Comparison of ENCODE assay signal across 8 cellular contexts in the genomic region with DNA sequence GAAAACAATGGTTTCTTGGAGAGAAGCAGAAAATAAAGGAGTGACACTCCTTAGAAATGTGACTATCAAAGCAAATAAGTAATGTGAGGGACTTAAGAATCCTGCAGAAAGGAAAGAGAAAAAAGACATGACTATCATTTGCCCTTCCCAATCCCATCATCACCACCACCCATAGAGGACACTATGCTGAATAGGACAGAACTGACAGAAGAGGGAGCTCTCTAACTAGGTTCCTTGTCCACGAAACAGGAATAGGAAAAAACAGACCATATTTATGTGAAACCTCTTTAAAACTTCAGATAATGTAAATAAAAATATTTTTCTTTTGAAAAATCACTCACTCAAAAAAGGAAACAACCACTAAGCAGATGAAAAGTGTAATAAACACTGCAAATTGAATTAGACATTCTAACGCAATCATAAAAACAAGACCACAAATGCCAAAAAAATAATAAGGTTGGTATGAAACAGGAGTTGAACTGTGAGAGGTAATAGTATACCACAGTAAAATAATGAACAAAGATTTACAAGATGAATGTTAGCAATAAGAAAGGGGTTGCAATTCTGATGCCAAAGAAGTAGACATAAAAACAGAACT. TPM values are rescaled to one million over a fixed set of nuclear protein-coding genes. Genes with fewer than 3 reads are reported as not detected.
A peak's percentile ranks its signal among the peaks of the same experiment; 100 is the strongest.
DNase-seq lines count a peak whose midpoint lies in the region; ATAC-seq, FAIRE-seq and TF ChIP-seq lines count a peak whose summit lies in the region.

No MANE protein-coding gene starts in this region.

- TF ChIP-seq POLR2A in body of pancreas (IDR thresholded peaks at IDR 0.05): no peak
- TF ChIP-seq POLR2A in testis (IDR thresholded peaks at IDR 0.05): no peak

- intact Hi-C loops in body of pancreas (cut with DNase I) (loop anchor here (5.0 kb wide), 1 partner anchor 226 kb away; no protein-coding TSS in a partner anchor), testis (cut with DNase I; ENCODE audit: low total_unique reads) (no loop called here)

- TF ChIP-seq CTCF in body of pancreas (IDR thresholded peaks at IDR 0.05): peak; percentile 27 to 84 (median 80)
- peak; percentile 31 to 53 (median 45) for TF ChIP-seq CTCF in testis (IDR thresholded peaks at IDR 0.05)

- H3K4me1 ChIP-seq in body of pancreas (no peaks in the 10 kb centered on the region), testis (no peaks in the 10 kb centered on the region)

- ATAC-seq in body of pancreas: peak; percentile 74

- WGBS in body of pancreas, 2 donors: 42% methylated on average over 2 of the region's 2 CpGs
- 51 to 59% methylated on average over 2 of the region's 2 CpGs for WGBS in testis, 2 donors

- peak; percentile 53 for DNase-seq in AG08396 (ENCODE audit: low spot score)
- no peak for DNase-seq in GM18507 (ENCODE audit: extremely low spot score, insufficient read length, low read depth)
- peak; percentile 43 for DNase-seq in NCI-H345 treated with DMSO at 0.1 percent for 48 hours (lab: John Stamatoyannopoulos, UW; ENCODE audit: unreplicated experiment)
- no peak for DNase-seq in body of pancreas
- peak; percentile 78 for DNase-seq in inferior parietal cortex (ENCODE audit: extremely low spot score)
- no peak for DNase-seq in testis
- DNase-seq in C1 segment of cervical spinal cord (lab: John Stamatoyannopoulos, UW): no peak
- DNase-seq in NK-92 (lab: John Stamatoyannopoulos, UW; ENCODE audit: unreplicated experiment): no peak

- peak; percentile 60 for FAIRE-seq in GM18507 (lab: Jason Lieb, UNC)

- H3K27ac ChIP-seq in body of pancreas: no peak overlapping the region
- H3K27ac ChIP-seq in testis: no peak overlapping the region

- H3K27me3 ChIP-seq in body of pancreas (no peaks in the 10 kb centered on the region), testis (no peaks in the 10 kb centered on the region)

- H3K36me3 ChIP-seq in body of pancreas (replicated peaks in 1 of 2; ENCODE audit: insufficient read depth in 1 of 2, low read depth in 2 of 2) (no peaks in the 10 kb centered on the region), testis (ENCODE audit: low read depth, missing control alignments) (no peaks in the 10 kb centered on the region)

- H3K4me3 ChIP-seq in body of pancreas (no peak overlapping the region), testis (no peak overlapping the region)

- H3K9me3 ChIP-seq in body of pancreas: no peaks in the 10 kb centered on the region
- no peaks in the 10 kb centered on the region for H3K9me3 ChIP-seq in testis

RNA-seq across cellular contexts. Expression of a gene that starts 24.1 kb away (rescaled TPM):
- total RNA-seq in body of pancreas (under 1 TPM; under 0.01 to 0.78 TPM), testis (under 1 TPM; 0.71 to 0.87 TPM)
- polyA plus RNA-seq in testis (ENCODE audit: insufficient read depth, low read depth, low replicate concordance): 1.6 TPM

RNA-seq across cellular contexts. Expression of a gene that starts 58.1 kb away (rescaled TPM):
- 1 to 10 TPM in 1 of 2 donors, not detected in 1; 1.3 TPM for total RNA-seq in body of pancreas
- 1 to 10 TPM; 1.3 to 2.8 TPM for total RNA-seq in testis
- polyA plus RNA-seq in testis (ENCODE audit: insufficient read depth, low read depth, low replicate concordance): 5.4 TPM

Comparison
In these comparisons a context has a peak if more than half of its experiments do, and no peak if none do; other contexts are left out.
1. DNase-seq: peak in AG08396 (single experiment), NCI-H345 treated with DMSO at 0.1 percent for 48 hours (single experiment) and inferior parietal cortex (single experiment); none in GM18507 (single experiment), body of pancreas (0 of 4), testis (single experiment), C1 segment of cervical spinal cord (0 of 14) and NK-92 (single experiment).